Comparison of ENCODE assay signal across 10 cellular contexts in genomic region chr9:652896-653295, GRCh38.
DNase-seq lines count a peak whose midpoint lies in the region; ATAC-seq and TF ChIP-seq lines count a peak whose summit lies in the region.
"Had no signal": no experiment of that assay in that cellular context is flagged by ENCODE, and none has a peak within 500 bp of the region (broad histone marks: within the 10 kb centered on the region; RNA-seq: fewer than 3 reads in every experiment).

No MANE protein-coding gene starts in this region.

- TF ChIP-seq CTCF in fibroblast of mammary gland (conservative IDR thresholded peaks at IDR 0.05; ENCODE audit: control insufficient read depth, insufficient read depth, low read depth, low read length) (no peak), mucosa of descending colon (IDR thresholded peaks at IDR 0.05) (no peak), upper lobe of right lung (IDR thresholded peaks at IDR 0.05) (no peak), PC-9 (conservative IDR thresholded peaks at IDR 0.05) (no peak)

- H4K20me1 ChIP-seq in PC-9 (ENCODE audit: insufficient read depth): no peaks in the 10 kb centered on the region

- H3K27ac ChIP-seq in upper lobe of right lung (no peak overlapping the region), PC-9 (no peak overlapping the region)

- CTCF ChIA-PET in PC-9 (lab: Charles Lee): no interaction called here

- H3K27me3 ChIP-seq in upper lobe of right lung (no peaks in the 10 kb centered on the region), PC-9 (ENCODE audit: insufficient read depth, low read depth) (no peaks in the 10 kb centered on the region)

- intact Hi-C loops in mucosa of descending colon (cut with DNase I, micrococcal nuclease) (no loop called here), upper lobe of right lung (cut with DNase I) (no loop called here), PC-9 (cut with micrococcal nuclease; ENCODE audit: unreplicated experiment) (no loop called here)

- DNase-seq in RPMI7951 (ENCODE audit: low read depth) (peak; percentile 33), fibroblast of mammary gland (ENCODE audit: low read depth) (peak; percentile 83), mucosa of descending colon (no peak), upper lobe of right lung (no peak), PC-9 (no peak)
- DNase-seq in activated T-cell treated with anti-CD3 and anti-CD28 coated beads, Interleukin-2, amount 50 U/mL, for 1 hour: no peak
- DNase-seq: CD4-positive, CD25-positive, alpha-beta regulatory T cell; SK-N-SH; stimulated activated naive CD8-positive, alpha-beta T cell treated with anti-CD3 and anti-CD28 coated beads, Interleukin-15, Interleukin-2, amounts not matched to agents 100 U/mL and 50 U/mL, for 24 hours had no signal

- ATAC-seq in mucosa of descending colon (peak; percentile 50), upper lobe of right lung (peak; percentile 23), HG03108 (IDR thresholded peaks at IDR 0.05; ENCODE audit: unreplicated experiment) (no peak)
- ATAC-seq: stimulated activated naive CD8-positive, alpha-beta T cell treated with anti-CD3 and anti-CD28 coated beads, Interleukin-15, Interleukin-2, amounts not matched to agents 100 U/mL and 50 U/mL, for 24 hours had no signal

- no peaks in the 10 kb centered on the region for H3F3A ChIP-seq in PC-9 (ENCODE audit: insufficient read depth, low read depth)

- H3K4me1 ChIP-seq in mucosa of descending colon (ENCODE audit: low read depth) (peaks cover 4% of the 10 kb centered on the region), upper lobe of right lung (peaks cover 33% of the 10 kb centered on the region), PC-9 (replicated peaks; ENCODE audit: insufficient read depth) (no peaks in the 10 kb centered on the region)

- H3K79me2 ChIP-seq in PC-9 (ENCODE audit: low read depth): no peaks in the 10 kb centered on the region

- H3K36me3 ChIP-seq in mucosa of descending colon (ENCODE audit: low read depth) (no peaks in the 10 kb centered on the region), upper lobe of right lung (no peaks in the 10 kb centered on the region), PC-9 (ENCODE audit: low read depth) (no peaks in the 10 kb centered on the region)

- POLR2A ChIA-PET in PC-9 (lab: Charles Lee; ENCODE audit: unreplicated experiment): no interaction called here

- H3K4me3 ChIP-seq in fibroblast of mammary gland (ENCODE audit: control insufficient read depth, low read depth, low read length): no peak overlapping the region
- no peak overlapping the region for H3K4me3 ChIP-seq in mucosa of descending colon
- no peak overlapping the region for H3K4me3 ChIP-seq in upper lobe of right lung
- H3K4me3 ChIP-seq in PC-9: no peak overlapping the region

- no TSS peak for BruUV-seq in PC-9 (replicated peaks; lab: Mats Ljungman, UMichigan)

- no peak overlapping the region for H2AFZ ChIP-seq in PC-9

- no peak overlapping the region for H3K4me2 ChIP-seq in PC-9
- H3K4me2 ChIP-seq: SK-N-SH had no signal

- no peaks in the 10 kb centered on the region for H3K9me2 ChIP-seq in PC-9 (ENCODE audit: insufficient read depth)
- H3K9me2 ChIP-seq: SK-N-SH had no signal

- H3K9me3 ChIP-seq in mucosa of descending colon (no peaks in the 10 kb centered on the region), upper lobe of right lung (no peaks in the 10 kb centered on the region), PC-9 (ENCODE audit: insufficient read depth, low read depth) (no peaks in the 10 kb centered on the region)
- H3K9me3 ChIP-seq: SK-N-SH had no signal

Comparison
In these comparisons a context has a peak if more than half of its experiments do, and no peak if none do; other contexts are left out.
1. DNase-seq: peak in RPMI7951 (single experiment) and fibroblast of mammary gland (single experiment); none in mucosa of descending colon (0 of 3), upper lobe of right lung (single experiment), activated T-cell treated with anti-CD3 and anti-CD28 coated beads, Interleukin-2, amount 50 U/mL, for 1 hour (single experiment) and PC-9 (0 of 2).